27 cellular contexts compared by ENCODE assay signal in genomic region chr2:18180031-18180610, GRCh38.
"Had no signal": no experiment of that assay in that cellular context is flagged by ENCODE, and none has a peak within 500 bp of the region (broad histone marks: within the 10 kb centered on the region; RNA-seq: fewer than 3 reads in every experiment).

No MANE protein-coding gene starts in this region.

- FAIRE-seq: endometrium, islet of Langerhans had no signal

- H3K4me1 ChIP-seq: esophagus squamous epithelium, psoas muscle, sigmoid colon, suprapubic skin, vagina had no signal

- H3K36me3 Mint-ChIP-seq: memory B cell; naive thymus-derived CD4-positive, alpha-beta T cell; stimulated activated naive B cell treated with anti-CD40 and anti-IgM and Interleukin-4, amounts not matched to agents 10 μg/mL and 1 μg/mL and 100 μg/mL, for 72 hours had no signal

- ATAC-seq: effector memory CD8-positive, alpha-beta T cell; left colon; naive thymus-derived CD4-positive, alpha-beta T cell; psoas muscle; right cardiac atrium; stimulated activated naive B cell treated with anti-CD40 and anti-IgM and Interleukin-4, amounts not matched to agents 10 μg/mL and 1 μg/mL and 100 μg/mL, for 72 hours had no signal

- DNase-seq: cortex of kidney; effector memory CD8-positive, alpha-beta T cell; erythroblast; esophagus squamous epithelium; foreskin melanocyte; glutamatergic neuron; heart right ventricle; hippocampal formation; left colon; naive thymus-derived CD4-positive, alpha-beta T cell; nephron progenitor cell; nucleus accumbens; psoas muscle; right cardiac atrium; sigmoid colon; stimulated activated CD4-positive, alpha-beta T cell treated with anti-CD3 and anti-CD28 coated beads, Interleukin-15, amount 100 ng/mL, for 24 hours; stimulated activated CD4-positive, alpha-beta T cell treated with anti-CD3 and anti-CD28 coated beads, Interleukin-2, amount 100 ng/mL, for 48 hours; stimulated activated naive B cell treated with anti-CD40 and anti-IgM and Interleukin-4, amounts not matched to agents 10 μg/mL and 1 μg/mL and 100 μg/mL, for 72 hours; trophoblast cell had no signal

- H3K27me3 ChIP-seq: suprapubic skin, vagina had no signal

- H3K4me3 ChIP-seq: esophagus squamous epithelium, heart right ventricle, lung, psoas muscle, sigmoid colon, skin epidermis, suprapubic skin, vagina had no signal

- H3K4me1 Mint-ChIP-seq: naive thymus-derived CD4-positive, alpha-beta T cell; nephron progenitor cell; stimulated activated naive B cell treated with anti-CD40 and anti-IgM and Interleukin-4, amounts not matched to agents 10 μg/mL and 1 μg/mL and 100 μg/mL, for 72 hours had no signal

- H3K9me3 Mint-ChIP-seq: effector memory CD8-positive, alpha-beta T cell; memory B cell; nephron progenitor cell; stimulated activated naive B cell treated with anti-CD40 and anti-IgM and Interleukin-4, amounts not matched to agents 10 μg/mL and 1 μg/mL and 100 μg/mL, for 72 hours; stimulated activated naive CD8-positive, alpha-beta T cell treated with anti-CD3 and anti-CD28 coated beads, Interleukin-15, Interleukin-2, amounts not matched to agents 100 ng/mL and 50 ng/mL, for 24 hours had no signal

- H3K9me3 ChIP-seq: esophagus squamous epithelium, heart right ventricle, psoas muscle, sigmoid colon, suprapubic skin, vagina had no signal

- H3K27ac Mint-ChIP-seq: effector memory CD8-positive, alpha-beta T cell; memory B cell; naive thymus-derived CD4-positive, alpha-beta T cell; nephron progenitor cell; stimulated activated naive B cell treated with anti-CD40 and anti-IgM and Interleukin-4, amounts not matched to agents 10 μg/mL and 1 μg/mL and 100 μg/mL, for 72 hours; stimulated activated naive CD8-positive, alpha-beta T cell treated with anti-CD3 and anti-CD28 coated beads, Interleukin-15, Interleukin-2, amounts not matched to agents 100 ng/mL and 50 ng/mL, for 24 hours had no signal

- H3K27ac ChIP-seq: esophagus squamous epithelium, heart right ventricle, psoas muscle, sigmoid colon, skin epidermis, suprapubic skin, vagina had no signal

- H3K4me3 Mint-ChIP-seq: effector memory CD8-positive, alpha-beta T cell; memory B cell; naive thymus-derived CD4-positive, alpha-beta T cell; nephron progenitor cell; stimulated activated naive B cell treated with anti-CD40 and anti-IgM and Interleukin-4, amounts not matched to agents 10 μg/mL and 1 μg/mL and 100 μg/mL, for 72 hours; stimulated activated naive CD8-positive, alpha-beta T cell treated with anti-CD3 and anti-CD28 coated beads, Interleukin-15, Interleukin-2, amounts not matched to agents 100 ng/mL and 50 ng/mL, for 24 hours had no signal

- H3K36me3 ChIP-seq: esophagus squamous epithelium, heart right ventricle, sigmoid colon, suprapubic skin, vagina had no signal
